In the genomic region with DNA sequence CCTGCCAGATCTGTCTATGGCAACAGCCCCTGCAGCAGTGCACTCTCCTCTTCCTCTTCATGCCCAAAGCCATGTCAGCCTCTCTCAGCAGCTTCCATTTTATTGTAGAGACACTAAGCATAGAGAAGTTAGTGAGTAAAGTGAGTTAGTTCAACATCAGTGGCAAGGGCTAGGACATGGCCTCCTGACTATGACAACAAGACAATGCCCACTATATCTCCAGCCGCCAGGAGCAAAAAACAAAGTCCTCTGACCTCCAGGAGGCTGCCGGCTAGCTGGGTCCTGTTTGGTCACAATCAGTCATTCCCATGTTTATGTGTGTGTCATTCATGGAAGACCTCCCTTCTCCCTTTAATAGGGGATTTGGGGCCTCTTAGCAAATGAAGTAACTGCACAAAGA, we compare ENCODE assay signal across 20 cellular contexts. TPM values are rescaled to one million over a fixed set of nuclear protein-coding genes. Genes with fewer than 3 reads are reported as not detected.
DNase-seq lines count a peak whose midpoint lies in the region; ATAC-seq, FAIRE-seq and TF ChIP-seq lines count a peak whose summit lies in the region.
"Had no signal": no experiment of that assay in that cellular context is flagged by ENCODE, and none has a peak within 500 bp of the region (broad histone marks: within the 10 kb centered on the region; RNA-seq: fewer than 3 reads in every experiment).

No MANE protein-coding gene starts in this region.

- H3K27ac ChIP-seq in A549, result peak overlapping the region; percentile 82 to 83
- peak overlapping the region; percentile 5; the same call in 1 of the 3 replicates for H3K27ac ChIP-seq in K562 (ENCODE audit: extremely low read depth, low read depth, low read length)
- H3K27ac ChIP-seq in liver (ENCODE audit: low read depth in 1 of 2, low read length in 2 of 2), result peak overlapping the region; percentile 62 to 67
- H3K27ac ChIP-seq in small intestine (ENCODE audit: low read depth in 1 of 2, low read length in 1 of 2), result no peak overlapping the region
- no peak overlapping the region for H3K27ac ChIP-seq in tibial nerve
- H3K27ac ChIP-seq: C4-2B, GM23248, HL-60 had no signal

- POLR2A ChIA-PET in A549 (lab: Yijun Ruan, JAX), result no interaction called here
- POLR2A ChIA-PET in K562 (lab: Yijun Ruan, JAX), result interaction anchor here (0.6 kb wide), 1 partner anchor 408 kb away, joined by 3 read pairs; no protein-coding TSS in a partner anchor

- H3K4me1 ChIP-seq in A549 (peaks cover 30% of the 10 kb centered on the region), K562 (replicated peaks in 1 of 2; ENCODE audit: control insufficient read depth in 2 of 2, insufficient read depth in 2 of 2, low read length in 2 of 2) (peaks cover 17 to 26% of the 10 kb centered on the region in 2 experiments; a peak in 3 of 5 replicates), liver (ENCODE audit: control insufficient read depth in 4 of 4, insufficient read depth in 4 of 4, low read length in 3 of 4) (peaks cover 8 to 78% (median 47%) of the 10 kb centered on the region in 4 donors), small intestine (ENCODE audit: control insufficient read depth in 2 of 2, insufficient read depth in 1 of 2, low read depth in 1 of 2, low read length in 1 of 2) (peaks cover 0 to 13% of the 10 kb centered on the region in 2 donors), tibial nerve (no peaks in the 10 kb centered on the region)
- H3K4me1 ChIP-seq: BE2C had no signal

- H3K27me3 ChIP-seq in K562 (ENCODE audit: control insufficient read depth in 2 of 2, insufficient read depth in 2 of 2, low read length in 2 of 2), result no peaks in the 10 kb centered on the region
- H3K27me3 ChIP-seq in liver (ENCODE audit: control insufficient read depth in 4 of 4, insufficient read depth in 4 of 4, low read length in 3 of 4), result no peaks in the 10 kb centered on the region
- no peaks in the 10 kb centered on the region for H3K27me3 ChIP-seq in small intestine (ENCODE audit: control insufficient read depth in 2 of 2, insufficient read depth in 2 of 2, low read length in 2 of 2)
- no peaks in the 10 kb centered on the region for H3K27me3 ChIP-seq in tibial nerve

- in situ Hi-C loops in K562 (cut with MboI), result no loop called here

- H3K9me3 ChIP-seq in A549, result no peaks in the 10 kb centered on the region
- no peaks in the 10 kb centered on the region for H3K9me3 ChIP-seq in K562 (replicated peaks; ENCODE audit: control insufficient read depth, insufficient read depth, low read depth, low read length)
- no peaks in the 10 kb centered on the region for H3K9me3 ChIP-seq in liver (ENCODE audit: control insufficient read depth in 4 of 4, low read length in 3 of 4)
- H3K9me3 ChIP-seq in small intestine (ENCODE audit: control insufficient read depth, low read depth), result no peaks in the 10 kb centered on the region
- no peaks in the 10 kb centered on the region for H3K9me3 ChIP-seq in tibial nerve
- H3K9me3 ChIP-seq: BE2C had no signal

- peak overlapping the region; percentile 93 for H2AFZ ChIP-seq in K562 (ENCODE audit: low read depth, low read length)
- H2AFZ ChIP-seq: GM23248 had no signal

- BruUV-seq in K562 (replicated peaks; lab: Mats Ljungman, UMichigan), result no TSS peak

- no peak for ATAC-seq in A549
- peak; percentile 6; the same call in 1 of the 3 replicates for ATAC-seq in K562
- ATAC-seq: CD8-positive, alpha-beta T cell; GM12878 had no signal

- H3K9me1 ChIP-seq in K562 (ENCODE audit: control insufficient read depth, insufficient read depth, low read length), result no peaks in the 10 kb centered on the region

- intact Hi-C loops in K562 (cut with micrococcal nuclease), result no loop called here

- TF ChIP-seq CTCF in A549 (IDR thresholded peaks at IDR 0.05) (no peak), K562 (IDR thresholded peaks at IDR 0.05 in 2 of 3, conservative IDR thresholded peaks at IDR 0.05 in 1 of 3; ENCODE audit: insufficient read depth in 2 of 3, low read depth in 1 of 3, low read length in 3 of 3) (no peak), liver (IDR thresholded peaks at IDR 0.05; ENCODE audit: low read depth, low read length, missing input control) (no peak), tibial nerve (IDR thresholded peaks at IDR 0.05) (no peak)

- CTCF ChIA-PET in A549 (lab: Yijun Ruan, JAX), result no interaction called here
- CTCF ChIA-PET in K562 (lab: Yijun Ruan, JAX; ENCODE audit: low intra/inter-chr PET ratio), result no interaction called here

- H3K9ac ChIP-seq in K562 (ENCODE audit: insufficient read depth in 1 of 2, low read depth in 2 of 2, low read length in 2 of 2) (no peak overlapping the region), liver (ENCODE audit: low read depth in 1 of 2, low read length in 2 of 2) (no peak overlapping the region)
- H3K9ac ChIP-seq: GM23248 had no signal

- H3K4me3 ChIP-seq in A549, result no peak overlapping the region
- H3K4me3 ChIP-seq in K562, result no peak overlapping the region
- H3K4me3 ChIP-seq in liver (ENCODE audit: low read depth in 1 of 3, low read length in 3 of 3), result no peak overlapping the region
- no peak overlapping the region for H3K4me3 ChIP-seq in small intestine (ENCODE audit: low read depth in 1 of 2, low read length in 2 of 2)
- H3K4me3 ChIP-seq in tibial nerve, result no peak overlapping the region
- H3K4me3 ChIP-seq: GM12878, GM23248 had no signal

- FAIRE-seq in A549 (lab: Jason Lieb, UNC) (no peak), K562 (lab: Jason Lieb, UNC) (no peak), small intestine (lab: Jason Lieb, UNC) (no peak)
- FAIRE-seq: A204.1, GM12878, GM18507 had no signal

- no peaks in the 10 kb centered on the region for H4K20me1 ChIP-seq in K562 (replicated peaks; ENCODE audit: control insufficient read depth, insufficient read depth, low read length)

- TF ChIP-seq EP300 in A549 (IDR thresholded peaks at IDR 0.05) (no peak), K562 (IDR thresholded peaks at IDR 0.05; ENCODE audit: low read length) (no peak), tibial nerve (IDR thresholded peaks at IDR 0.05) (no peak)

- WGBS in A549 (ENCODE audit: missing lambda C conversion rate), result 100% methylated on average over 2 of the region's 2 CpGs
- WGBS in K562 (ENCODE audit: insufficient coverage, low coverage, missing lambda C conversion rate), result 45% methylated on average over 2 of the region's 2 CpGs
- 34% methylated on average over 2 of the region's 2 CpGs for WGBS in liver
- 52 to 75% (median 55%) methylated on average over 2 of the region's 2 CpGs for WGBS in small intestine, 3 donors
- 37 to 48% methylated on average over 2 of the region's 2 CpGs for WGBS in tibial nerve, 2 donors

- DNase-seq in A549 (ENCODE audit: low read depth in 1 of 2, low spot score in 1 of 2) (no peak), K562 (ENCODE audit: extremely low read depth in 1 of 4, low spot score in 3 of 4) (peak in 1 of 4 experiments; percentile 16), small intestine (peak; percentile 50), tibial nerve (ENCODE audit: low spot score in 2 of 2) (no peak), COR-L47 (lab: John Stamatoyannopoulos, UW) (no peak), OCI-M2 (lab: John Stamatoyannopoulos, UW; ENCODE audit: unreplicated experiment) (no peak)
- DNase-seq: BE2C; CD8-positive, alpha-beta T cell; DMS53; GM23248; H7; IMR-90 had no signal

- H3K4me2 ChIP-seq in A549 (peak overlapping the region; percentile 88; the same call in 1 of the 3 replicates), K562 (ENCODE audit: insufficient read depth, low read length) (0 out of 2 replicates have a peak overlapping the region, but pooled peaks have one; percentile 10)

- no peak for TF ChIP-seq POLR2A in A549 (IDR thresholded peaks at IDR 0.05; ENCODE audit: low read length)
- TF ChIP-seq POLR2A in K562 (conservative IDR thresholded peaks at IDR 0.05), result no peak
- no peak for TF ChIP-seq POLR2A in tibial nerve (IDR thresholded peaks at IDR 0.05)

- H3K79me2 ChIP-seq in K562 (ENCODE audit: control insufficient read depth, insufficient read depth, low read length), result no peaks in the 10 kb centered on the region

- no peak for TF ChIP-seq RAD21 in A549 (conservative IDR thresholded peaks at IDR 0.05 in 1 of 2, IDR thresholded peaks at IDR 0.05 in 1 of 2)
- TF ChIP-seq RAD21 in K562 (CRISPR knock-in tag; conservative IDR thresholded peaks at IDR 0.05 in 1 of 2, IDR thresholded peaks at IDR 0.05 in 1 of 2), result no peak
- no peak for TF ChIP-seq RAD21 in liver (IDR thresholded peaks at IDR 0.05)

- H3K36me3 ChIP-seq in K562 (ENCODE audit: control insufficient read depth, insufficient read depth, low read length), result no peaks in the 10 kb centered on the region
- H3K36me3 ChIP-seq in liver (ENCODE audit: control insufficient read depth in 4 of 4, insufficient read depth in 3 of 4, low read depth in 1 of 4, low read length in 3 of 4), result peaks cover 0 to 3% (median 0%) of the 10 kb centered on the region in 4 donors
- H3K36me3 ChIP-seq in small intestine (ENCODE audit: control insufficient read depth in 2 of 2, insufficient read depth in 2 of 2, low read length in 2 of 2), result peaks cover 0 to 3% of the 10 kb centered on the region in 2 donors
- no peaks in the 10 kb centered on the region for H3K36me3 ChIP-seq in tibial nerve
- H3K36me3 ChIP-seq: BE2C had no signal

RNA-seq across cellular contexts. Expression of a gene that starts 14.9 kb away (rescaled TPM):
- polyA plus RNA-seq in A549 (2011; rRNA removed), result 0.03 TPM in 1 of 2 replicates, not detected in the other
- polyA plus RNA-seq in A549 (2012; cell fraction: cytosol; rRNA removed), result not detected in 2 replicates
- polyA plus RNA-seq in A549 (2012; cell fraction: nucleus; rRNA removed), result 0.13 TPM in 1 of 2 replicates, not detected in the other
- 0.05 TPM in 1 of 3 replicates, not detected in the others for polyA plus RNA-seq in A549 (2017; fragmentation: RNase III; extraction: RNeasy Plus Mini Kit Qiagen cat#74134 plus additional on column Dnase treatment)
- polyA minus RNA-seq in A549 (2011; rRNA and poly(A)+ RNA removed), result not detected in 2 replicates
- not detected in 2 replicates for total RNA-seq in K562 (2011; cell fraction: chromatin; rRNA removed; ENCODE audit: low replicate concordance)
- total RNA-seq in K562 (2011; cell fraction: nucleolus; rRNA removed), result not detected in 2 replicates
- total RNA-seq in K562 (2011; cell fraction: nucleoplasm; rRNA removed), result not detected in 2 replicates
- not detected in 2 replicates for total RNA-seq in K562 (2014; rRNA removed)
- total RNA-seq in K562 (2014; rRNA removed; fragmentation: Illumina TruSeq; extraction: Trizol), result not detected in 2 replicates
- total RNA-seq in K562 (2015; rRNA removed; fragmentation: Illumina TruSeq; extraction: Trizol), result not detected in 2 replicates
- total RNA-seq in K562 (2021), result 0.18 TPM in 1 of 2 replicates, not detected in the other
- polyA plus RNA-seq in K562 (2011; rRNA removed), result not detected in 2 replicates
- not detected in 2 replicates for polyA plus RNA-seq in K562 (2011; cell fraction: cytosol; rRNA removed)
- not detected in 2 replicates for polyA plus RNA-seq in K562 (2011; cell fraction: nucleus; rRNA removed)
- polyA plus RNA-seq in K562 (2012), result 0.03 TPM in 1 of 2 replicates, not detected in the other
- polyA plus RNA-seq in K562 (2014; fragmentation: Illumina TruSeq; extraction: Trizol), result not detected in 2 replicates
- not detected for polyA plus RNA-seq in K562 (2014; fragmentation: Nextera tagmentation; extraction: Ambion mirVana)
- polyA plus RNA-seq in K562 (2014; rRNA removed), result not detected in 2 replicates
- polyA minus RNA-seq in K562 (2011; rRNA and poly(A)+ RNA removed), result 0.21 TPM in 1 of 2 replicates, not detected in the other
- polyA minus RNA-seq in K562 (2011; cell fraction: cytosol; rRNA and poly(A)+ RNA removed), result not detected in 2 replicates
- polyA minus RNA-seq in K562 (2011; cell fraction: nucleus; rRNA and poly(A)+ RNA removed), result not detected in 2 replicates
- 100 to 1,000 TPM in 1 of 2 donors, 1 to 10 TPM in 1; 3.2 to 121 TPM for total RNA-seq in liver
- 10 to 100 TPM; 32.6 to 63.5 TPM for polyA plus RNA-seq in liver
- polyA plus RNA-seq in small intestine, result 100 to 1,000 TPM in 1 of 3 donors, 10 to 100 TPM in 2; 37.8 to 166 (median 85.7) TPM
- total RNA-seq in tibial nerve, result under 1 TPM in 2 of 4 donors, not detected in 2; 0.39 to 0.87 TPM
- total RNA-seq: G401, GM23248, IMR-90 had no signal
- polyA plus RNA-seq: AG04450, IMR-90 had no signal

Comparison
In these comparisons a context has a peak if more than half of its experiments do, and no peak if none do; other contexts are left out.
1. H3K27ac ChIP-seq: peak in A549 (2 of 2), K562 (single experiment) and liver (2 of 2); none in small intestine (0 of 2) and tibial nerve (0 of 4).
2. RNA of a gene that starts 14.9 kb away (polyA plus RNA-seq): 37.8 to 166 TPM in small intestine and 32.6 to 63.5 TPM in liver; 0.03 to 0.13 TPM in A549 and 0.03 TPM in K562; every median in the first group is over 10 times any median in the second.